ENCODE assay signal across 7 cellular contexts in genomic region chr1:201480231-201481003, GRCh38. TPM values are rescaled to one million over a fixed set of nuclear protein-coding genes. Genes with fewer than 3 reads are reported as not detected.
DNase-seq lines count a peak whose midpoint lies in the region; ATAC-seq and TF ChIP-seq lines count a peak whose summit lies in the region.

No MANE protein-coding gene starts in this region.

- H3K4me3 ChIP-seq in dorsolateral prefrontal cortex (peak overlapping the region in 57 of 59 donors; percentile 10 to 61 (median 39)), lower lobe of right lung (peak overlapping the region; percentile 50)

- intact Hi-C loops in dorsolateral prefrontal cortex (cut with DNase I) (loop anchor here (1.0 to 5.0 kb wide), 4 partner anchors 32 to 228 kb away; no protein-coding TSS in a partner anchor), lower lobe of right lung (cut with DNase I) (loop anchor here (5.0 kb wide), 1 partner anchor 37 kb away; no protein-coding TSS in a partner anchor)

- H3K27ac ChIP-seq in dorsolateral prefrontal cortex, result peak overlapping the region in 56 of 59 donors; percentile 25 to 100 (median 89)
- H3K27ac ChIP-seq in lower lobe of right lung, result peak overlapping the region; percentile 69

- H3K9me3 ChIP-seq in lower lobe of right lung, result no peaks in the 10 kb centered on the region

- H3K27me3 ChIP-seq in dorsolateral prefrontal cortex, result peaks cover 0 to 9% (median 0%) of the 10 kb centered on the region in 45 donors
- no peaks in the 10 kb centered on the region for H3K27me3 ChIP-seq in lower lobe of right lung (ENCODE audit: low read depth)

- peaks cover 24% of the 10 kb centered on the region for H3K36me3 ChIP-seq in lower lobe of right lung

- ATAC-seq in GM18511 (IDR thresholded peaks at IDR 0.05; ENCODE audit: unreplicated experiment), result peak; percentile 66
- ATAC-seq in HG02943 (IDR thresholded peaks at IDR 0.05; ENCODE audit: low read depth, unreplicated experiment), result peak; percentile 74
- ATAC-seq in lower lobe of right lung, result peak; percentile 86 to 87

- peaks cover 29% of the 10 kb centered on the region for H3K4me1 ChIP-seq in lower lobe of right lung

- TF ChIP-seq CTCF in dorsolateral prefrontal cortex (IDR thresholded peaks at IDR 0.05 in 54 of 56, conservative IDR thresholded peaks at IDR 0.05 in 2 of 56; ENCODE audit: low read depth in 1 of 56, partially characterized antibody in 56 of 56) (peak in 6 of 56 donors; percentile 14 to 31 (median 21)), lower lobe of right lung (IDR thresholded peaks at IDR 0.05) (peak; percentile 10)

- peak; percentile 60 for DNase-seq in NCI-H2171 (lab: John Stamatoyannopoulos, UW)
- peak; percentile 67 for DNase-seq in activated CD4-positive, CD25-positive, alpha-beta regulatory T cell treated with anti-CD3 and anti-CD28 coated beads, Interleukin-2, amount 50 U/mL, for 72 hours
- DNase-seq in dorsolateral prefrontal cortex, result peak in 5 of 10 donors; percentile 49 to 70 (median 56)
- peak; percentile 91 for DNase-seq in lower lobe of right lung
- DNase-seq in stimulated activated CD8-positive, alpha-beta memory T cell treated with anti-CD3 and anti-CD28 coated beads, Interleukin-15, amount 100 ng/mL, for 1 hour (ENCODE audit: low read depth), result peak; percentile 40

RNA-seq across cellular contexts. Expression of gene PHLDA3, which starts 11.4 kb away (rescaled TPM):
- total RNA-seq in dorsolateral prefrontal cortex (100 to 1,000 TPM in 6 of 120 experiments, 10 to 100 TPM in 114; 34.3 to 144 (median 58.1) TPM), lower lobe of right lung (97.1 TPM)

RNA-seq across cellular contexts. Expression of gene CSRP1, which starts 26.5 kb away (rescaled TPM):
- total RNA-seq in dorsolateral prefrontal cortex, result 1,000 to 10,000 TPM in 2 of 120 experiments, 100 to 1,000 TPM in 118; 225 to 1,268 (median 522) TPM
- total RNA-seq in lower lobe of right lung, result 185 TPM

RNA-seq across cellular contexts. Expression of gene NAV1, which starts 58.5 kb away (rescaled TPM):
- total RNA-seq in dorsolateral prefrontal cortex (100 to 1,000 TPM in 17 of 120 experiments, 10 to 100 TPM in 103; 53.8 to 141 (median 77.6) TPM), lower lobe of right lung (24.5 TPM)

RNA-seq across cellular contexts. Expression of gene TNNI1, which starts 58.9 kb away (rescaled TPM):
- total RNA-seq in dorsolateral prefrontal cortex (under 1 TPM in 3 of 120 experiments, not detected in 117; 0.32 to 0.99 (median 0.66) TPM), lower lobe of right lung (0.21 TPM)
